In genomic region chr6:151225919-151226318, GRCh38 we compare ENCODE assay signal across 11 cellular contexts.
"Had no signal": no experiment of that assay in that cellular context is flagged by ENCODE, and none has a peak within 500 bp of the region (broad histone marks: within the 10 kb centered on the region; RNA-seq: fewer than 3 reads in every experiment).

No MANE protein-coding gene starts in this region.

- H2AFZ ChIP-seq: GM23248, GM23338 had no signal

- ATAC-seq: GM23338, HCT116 had no signal

- H3K9ac ChIP-seq: GM23248 had no signal

- H3K4me2 ChIP-seq: GM23338 had no signal

- FAIRE-seq: H1, H54 had no signal

- H3K4me3 ChIP-seq: GM23248, GM23338, HAP-1 had no signal

- H3K27ac ChIP-seq: GM23248 had no signal

- DNase-seq: GM23248, GOT3, H7, H9, HCEC 1CT, HFFc6 had no signal

- H3K36me3 ChIP-seq: HAP-1 had no signal

- H3K9me3 ChIP-seq: HAP-1 had no signal
